25 cellular contexts compared by ENCODE assay signal in genomic region chr15:91622676-91623342, GRCh38.
"Had no signal": no experiment of that assay in that cellular context is flagged by ENCODE, and none has a peak within 500 bp of the region (broad histone marks: within the 10 kb centered on the region; RNA-seq: fewer than 3 reads in every experiment).

No MANE protein-coding gene starts in this region.

- DNase-seq: activated CD4-positive, alpha-beta T cell treated with anti-CD3 and anti-CD28 coated beads for 48 hours; activated CD4-positive, alpha-beta T cell treated with anti-CD3 and anti-CD28 coated beads, Interleukin-2, amount 50 U/mL, for 48 hours; activated CD4-positive, CD25-positive, alpha-beta regulatory T cell; activated CD8-positive, alpha-beta memory T cell treated with anti-CD3 and anti-CD28 coated beads for 24 hours; activated effector memory CD4-positive, alpha-beta T cell treated with anti-CD3 and anti-CD28 coated beads, Interleukin-2, amount 50 U/mL, for 16 hours; activated naive CD4-positive, alpha-beta T cell treated with anti-CD3 and anti-CD28 coated beads for 36 hours; activated naive CD8-positive, alpha-beta T cell treated with anti-CD3 and anti-CD28 coated beads for 36 hours; adrenal gland; aorta; cerebellar nuclear complex; colonic mucosa; effector memory CD4-positive, alpha-beta T cell; foreskin fibroblast; heart left ventricle; hypothalamus; immature natural killer cell; occipital lobe; right cardiac atrium; spleen; stimulated activated naive CD4-positive, alpha-beta T cell treated with Interleukin-2 at 50 U/mL for 16 hours had no signal

- H3K9me3 ChIP-seq: adrenal gland, colonic mucosa, spleen had no signal

- FAIRE-seq: bronchial epithelial cell, endothelial cell of umbilical vein had no signal

- H3K4me3 ChIP-seq: adrenal gland, colonic mucosa, heart left ventricle, spleen, tibial nerve had no signal

- H3K27ac Mint-ChIP-seq: activated naive CD4-positive, alpha-beta T cell treated with anti-CD3 and anti-CD28 coated beads for 36 hours; activated naive CD8-positive, alpha-beta T cell treated with anti-CD3 and anti-CD28 coated beads for 36 hours; immature natural killer cell; natural killer cell treated with Interleukin-12 subunit alpha and Interleukin-12 subunit beta and Interleukin-15 and Interleukin-18, amount 100 ng/mL, for 72 hours had no signal

- H3K4me3 Mint-ChIP-seq: activated naive CD4-positive, alpha-beta T cell treated with anti-CD3 and anti-CD28 coated beads for 36 hours; activated naive CD8-positive, alpha-beta T cell treated with anti-CD3 and anti-CD28 coated beads for 36 hours; immature natural killer cell; natural killer cell treated with Interleukin-12 subunit alpha and Interleukin-12 subunit beta and Interleukin-15 and Interleukin-18, amount 100 ng/mL, for 72 hours had no signal

- H3K36me3 ChIP-seq: adrenal gland, colonic mucosa, heart left ventricle, spleen, tibial nerve had no signal

- H3K9me3 Mint-ChIP-seq: natural killer cell treated with Interleukin-12 subunit alpha and Interleukin-12 subunit beta and Interleukin-15 and Interleukin-18, amount 100 ng/mL, for 72 hours had no signal

- H3K4me1 ChIP-seq: colonic mucosa, parathyroid adenoma, spleen, tibial nerve had no signal

- ATAC-seq: heart left ventricle; natural killer cell treated with Interleukin-12 subunit alpha and Interleukin-12 subunit beta and Interleukin-15 and Interleukin-18, amount 100 ng/mL, for 72 hours; right cardiac atrium had no signal

- H3K27ac ChIP-seq: adrenal gland, colonic mucosa, heart left ventricle, parathyroid adenoma, spleen, tibial nerve had no signal

- H3K36me3 Mint-ChIP-seq: activated naive CD8-positive, alpha-beta T cell treated with anti-CD3 and anti-CD28 coated beads for 36 hours; immature natural killer cell; natural killer cell treated with Interleukin-12 subunit alpha and Interleukin-12 subunit beta and Interleukin-15 and Interleukin-18, amount 100 ng/mL, for 72 hours had no signal

- H3K4me1 Mint-ChIP-seq: activated naive CD8-positive, alpha-beta T cell treated with anti-CD3 and anti-CD28 coated beads for 36 hours; immature natural killer cell had no signal

- H3K27me3 ChIP-seq: colonic mucosa, tibial nerve had no signal

- H2AFZ ChIP-seq: parathyroid adenoma had no signal

- H3K9ac ChIP-seq: parathyroid adenoma had no signal

- H3K79me2 ChIP-seq: parathyroid adenoma had no signal
